In the genomic region with DNA sequence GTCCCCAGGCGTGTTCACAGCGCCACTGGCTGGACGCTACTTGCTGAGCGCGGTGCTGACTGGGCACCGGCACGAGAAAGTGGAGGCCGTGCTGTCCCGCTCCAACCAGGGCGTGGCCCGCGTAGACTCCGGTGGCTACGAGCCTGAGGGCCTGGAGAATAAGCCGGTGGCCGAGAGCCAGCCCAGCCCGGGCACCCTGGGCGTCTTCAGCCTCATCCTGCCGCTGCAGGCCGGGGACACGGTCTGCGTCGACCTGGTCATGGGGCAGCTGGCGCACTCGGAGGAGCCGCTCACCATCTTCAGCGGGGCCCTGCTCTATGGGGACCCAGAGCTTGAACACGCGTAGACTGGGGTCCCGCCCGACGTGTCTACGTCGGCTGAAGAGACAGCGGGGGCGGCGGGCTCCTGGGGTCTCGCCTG, we compare ENCODE assay signal across 2 cellular contexts.
TF ChIP-seq lines count a peak whose summit lies in the region.

No MANE protein-coding gene starts in this region.

TF ChIP-seq in WTC11, 78 proteins besides CTCF, POLR2A, EP300 and RAD21 (continues in another document):
- TF ChIP-seq NFATC4 (CRISPR knock-in tag; IDR thresholded peaks at IDR 0.05) = no peak
- no peak for TF ChIP-seq E2F5 (CRISPR knock-in tag; IDR thresholded peaks at IDR 0.05)
- TF ChIP-seq, protein P1, sequence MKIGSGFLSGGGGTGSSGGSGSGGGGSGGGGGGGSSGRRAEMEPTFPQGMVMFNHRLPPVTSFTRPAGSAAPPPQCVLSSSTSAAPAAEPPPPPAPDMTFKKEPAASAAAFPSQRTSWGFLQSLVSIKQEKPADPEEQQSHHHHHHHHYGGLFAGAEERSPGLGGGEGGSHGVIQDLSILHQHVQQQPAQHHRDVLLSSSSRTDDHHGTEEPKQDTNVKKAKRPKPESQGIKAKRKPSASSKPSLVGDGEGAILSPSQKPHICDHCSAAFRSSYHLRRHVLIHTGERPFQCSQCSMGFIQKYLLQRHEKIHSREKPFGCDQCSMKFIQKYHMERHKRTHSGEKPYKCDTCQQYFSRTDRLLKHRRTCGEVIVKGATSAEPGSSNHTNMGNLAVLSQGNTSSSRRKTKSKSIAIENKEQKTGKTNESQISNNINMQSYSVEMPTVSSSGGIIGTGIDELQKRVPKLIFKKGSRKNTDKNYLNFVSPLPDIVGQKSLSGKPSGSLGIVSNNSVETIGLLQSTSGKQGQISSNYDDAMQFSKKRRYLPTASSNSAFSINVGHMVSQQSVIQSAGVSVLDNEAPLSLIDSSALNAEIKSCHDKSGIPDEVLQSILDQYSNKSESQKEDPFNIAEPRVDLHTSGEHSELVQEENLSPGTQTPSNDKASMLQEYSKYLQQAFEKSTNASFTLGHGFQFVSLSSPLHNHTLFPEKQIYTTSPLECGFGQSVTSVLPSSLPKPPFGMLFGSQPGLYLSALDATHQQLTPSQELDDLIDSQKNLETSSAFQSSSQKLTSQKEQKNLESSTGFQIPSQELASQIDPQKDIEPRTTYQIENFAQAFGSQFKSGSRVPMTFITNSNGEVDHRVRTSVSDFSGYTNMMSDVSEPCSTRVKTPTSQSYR (CRISPR knock-in tag; IDR thresholded peaks at IDR 0.05) = peak; percentile 77
- peak; percentile 93 for TF ChIP-seq ZNF121 (CRISPR knock-in tag; IDR thresholded peaks at IDR 0.05)
- no peak for TF ChIP-seq NFYB (CRISPR knock-in tag; conservative IDR thresholded peaks at IDR 0.05; ENCODE audit: low read depth)
- TF ChIP-seq, protein P2, sequence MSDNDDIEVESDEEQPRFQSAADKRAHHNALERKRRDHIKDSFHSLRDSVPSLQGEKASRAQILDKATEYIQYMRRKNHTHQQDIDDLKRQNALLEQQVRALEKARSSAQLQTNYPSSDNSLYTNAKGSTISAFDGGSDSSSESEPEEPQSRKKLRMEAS (CRISPR knock-in tag; IDR thresholded peaks at IDR 0.05) = peak; percentile 83
- TF ChIP-seq MYBL2 (CRISPR knock-in tag; IDR thresholded peaks at IDR 0.05) = no peak
- TF ChIP-seq, protein P3, sequence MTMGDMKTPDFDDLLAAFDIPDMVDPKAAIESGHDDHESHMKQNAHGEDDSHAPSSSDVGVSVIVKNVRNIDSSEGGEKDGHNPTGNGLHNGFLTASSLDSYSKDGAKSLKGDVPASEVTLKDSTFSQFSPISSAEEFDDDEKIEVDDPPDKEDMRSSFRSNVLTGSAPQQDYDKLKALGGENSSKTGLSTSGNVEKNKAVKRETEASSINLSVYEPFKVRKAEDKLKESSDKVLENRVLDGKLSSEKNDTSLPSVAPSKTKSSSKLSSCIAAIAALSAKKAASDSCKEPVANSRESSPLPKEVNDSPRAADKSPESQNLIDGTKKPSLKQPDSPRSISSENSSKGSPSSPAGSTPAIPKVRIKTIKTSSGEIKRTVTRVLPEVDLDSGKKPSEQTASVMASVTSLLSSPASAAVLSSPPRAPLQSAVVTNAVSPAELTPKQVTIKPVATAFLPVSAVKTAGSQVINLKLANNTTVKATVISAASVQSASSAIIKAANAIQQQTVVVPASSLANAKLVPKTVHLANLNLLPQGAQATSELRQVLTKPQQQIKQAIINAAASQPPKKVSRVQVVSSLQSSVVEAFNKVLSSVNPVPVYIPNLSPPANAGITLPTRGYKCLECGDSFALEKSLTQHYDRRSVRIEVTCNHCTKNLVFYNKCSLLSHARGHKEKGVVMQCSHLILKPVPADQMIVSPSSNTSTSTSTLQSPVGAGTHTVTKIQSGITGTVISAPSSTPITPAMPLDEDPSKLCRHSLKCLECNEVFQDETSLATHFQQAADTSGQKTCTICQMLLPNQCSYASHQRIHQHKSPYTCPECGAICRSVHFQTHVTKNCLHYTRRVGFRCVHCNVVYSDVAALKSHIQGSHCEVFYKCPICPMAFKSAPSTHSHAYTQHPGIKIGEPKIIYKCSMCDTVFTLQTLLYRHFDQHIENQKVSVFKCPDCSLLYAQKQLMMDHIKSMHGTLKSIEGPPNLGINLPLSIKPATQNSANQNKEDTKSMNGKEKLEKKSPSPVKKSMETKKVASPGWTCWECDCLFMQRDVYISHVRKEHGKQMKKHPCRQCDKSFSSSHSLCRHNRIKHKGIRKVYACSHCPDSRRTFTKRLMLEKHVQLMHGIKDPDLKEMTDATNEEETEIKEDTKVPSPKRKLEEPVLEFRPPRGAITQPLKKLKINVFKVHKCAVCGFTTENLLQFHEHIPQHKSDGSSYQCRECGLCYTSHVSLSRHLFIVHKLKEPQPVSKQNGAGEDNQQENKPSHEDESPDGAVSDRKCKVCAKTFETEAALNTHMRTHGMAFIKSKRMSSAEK (CRISPR knock-in tag; IDR thresholded peaks at IDR 0.05; ENCODE audit: borderline replicate concordance) = 0 out of 2 replicates have a peak, but pooled peaks have one; percentile 30
- TF ChIP-seq E2F4 (CRISPR knock-in tag; IDR thresholded peaks at IDR 0.05; ENCODE audit: borderline replicate concordance, low read depth) = no peak
- TF ChIP-seq, protein P4, sequence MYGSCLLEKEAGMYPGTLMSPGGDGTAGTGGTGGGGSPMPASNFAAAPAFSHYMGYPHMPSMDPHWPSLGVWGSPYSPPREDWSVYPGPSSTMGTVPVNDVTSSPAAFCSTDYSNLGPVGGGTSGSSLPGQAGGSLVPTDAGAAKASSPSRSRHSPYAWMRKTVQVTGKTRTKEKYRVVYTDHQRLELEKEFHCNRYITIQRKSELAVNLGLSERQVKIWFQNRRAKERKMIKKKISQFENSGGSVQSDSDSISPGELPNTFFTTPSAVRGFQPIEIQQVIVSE (CRISPR knock-in tag; IDR thresholded peaks at IDR 0.05; ENCODE audit: borderline replicate concordance) = no peak
- no peak for TF ChIP-seq KAT7 (CRISPR knock-in tag; IDR thresholded peaks at IDR 0.05; ENCODE audit: borderline replicate concordance)

TF ChIP-seq in endothelial cell of umbilical vein, 7 proteins besides CTCF, POLR2A, EP300 and RAD21:
- TF ChIP-seq FOS (IDR thresholded peaks at IDR 0.05; ENCODE audit: borderline replicate concordance, insufficient read depth, low read length) = no peak
- TF ChIP-seq EZH2 (IDR thresholded peaks at IDR 0.05; ENCODE audit: borderline replicate concordance, low read depth, low read length, severe bottlenecking) = no peak
- TF ChIP-seq POLR2AphosphoS5 (IDR thresholded peaks at IDR 0.05; ENCODE audit: insufficient read depth, low read depth, low read length) = peak; percentile 19
